Comparison of ENCODE assay signal across 8 cellular contexts in genomic region chr9:37465249-37466036, GRCh38. TPM values are rescaled to one million over a fixed set of nuclear protein-coding genes. Genes with fewer than 3 reads are reported as not detected.
DNase-seq lines count a peak whose midpoint lies in the region; ATAC-seq and TF ChIP-seq lines count a peak whose summit lies in the region.

Gene ZBTB5, minus strand, starts transcription at chr9:37465450. Its CDS starts 22,899 bp downstream, at chr9:37442551.

- peaks cover 0 to 4% (median 0%) of the 10 kb centered on the region in 11 donors for H3K9me3 Mint-ChIP-seq in naive thymus-derived CD4-positive, alpha-beta T cell
- H3K9me3 Mint-ChIP-seq in stimulated activated naive B cell treated with anti-CD40 and anti-IgM and Interleukin-4, amounts not matched to agents 10 μg/mL and 1 μg/mL and 100 μg/mL, for 72 hours, result no peaks in the 10 kb centered on the region

- H3K9me2 ChIP-seq in GM23248 (ENCODE audit: insufficient read depth), result no peaks in the 10 kb centered on the region

- peak; percentile 87 for ATAC-seq in naive thymus-derived CD4-positive, alpha-beta T cell
- peak; percentile 78 to 81 for ATAC-seq in stimulated activated naive B cell treated with anti-CD40 and anti-IgM and Interleukin-4, amounts not matched to agents 10 μg/mL and 1 μg/mL and 100 μg/mL, for 72 hours (replicated peaks)

- DNase-seq in DMS79 treated with DMSO at 0.1 percent for 48 hours (lab: John Stamatoyannopoulos, UW) (peak; percentile 98), GM23248 (peak; percentile 100), Kasumi-1 (lab: John Stamatoyannopoulos, UW) (peak; percentile 99), RPMI7951 (ENCODE audit: low read depth) (peak; percentile 100), fibroblast of lung (ENCODE audit: low read depth in 2 of 2) (peak; percentile 100)
- peak; percentile 97 to 98 for DNase-seq in activated T-helper 1 cell treated with anti-CD3 and anti-CD28 coated beads, Interleukin-2, amount 50 U/mL, for 16 hours (ENCODE audit: low read depth in 1 of 2, low spot score in 1 of 2)
- peak; percentile 93 to 99 (median 99) for DNase-seq in naive thymus-derived CD4-positive, alpha-beta T cell
- DNase-seq in stimulated activated naive B cell treated with anti-CD40 and anti-IgM and Interleukin-4, amounts not matched to agents 10 μg/mL and 1 μg/mL and 100 μg/mL, for 72 hours, result peak; percentile 99

- H4K20me1 ChIP-seq in GM23248 (ENCODE audit: insufficient read depth) (no peaks in the 10 kb centered on the region), fibroblast of lung (ENCODE audit: control insufficient read depth, extremely low read depth, insufficient read depth, low read length) (no peaks in the 10 kb centered on the region)

- H3K4me2 ChIP-seq in GM23248 (ENCODE audit: unreplicated experiment) (peak within 1 kb of the TSS; percentile 94), fibroblast of lung (ENCODE audit: extremely low read depth, insufficient read depth, low read length) (peak within 1 kb of the TSS; percentile 99)

- H3K4me1 ChIP-seq in GM23248 (ENCODE audit: insufficient read depth) (peaks cover 15% of the 10 kb centered on the region), fibroblast of lung (ENCODE audit: control insufficient read depth, extremely low read depth, insufficient read depth, low read length) (peaks cover 8% of the 10 kb centered on the region)
- peaks cover 12 to 24% of the 10 kb centered on the region in 2 donors for H3K4me1 ChIP-seq in naive thymus-derived CD4-positive, alpha-beta T cell (ENCODE audit: control insufficient read depth in 2 of 2, insufficient read depth in 2 of 2, low read length in 2 of 2)

- no peak for TF ChIP-seq CTCF in fibroblast of lung (conservative IDR thresholded peaks at IDR 0.05 in 1 of 2, IDR thresholded peaks at IDR 0.05 in 1 of 2; ENCODE audit: low read depth in 1 of 2, low read length in 2 of 2)

- CTCF ChIA-PET in naive thymus-derived CD4-positive, alpha-beta T cell (lab: Charles Lee), result interaction anchor here (0.8 kb wide), 1 partner anchor 9 kb away, joined by 3 read pairs; no protein-coding TSS in a partner anchor

- peaks cover 27 to 43% (median 35%) of the 10 kb centered on the region in 7 donors for H3K4me1 Mint-ChIP-seq in naive thymus-derived CD4-positive, alpha-beta T cell
- peaks cover 23 to 41% of the 10 kb centered on the region in 2 donors for H3K4me1 Mint-ChIP-seq in stimulated activated naive B cell treated with anti-CD40 and anti-IgM and Interleukin-4, amounts not matched to agents 10 μg/mL and 1 μg/mL and 100 μg/mL, for 72 hours

- H2AFZ ChIP-seq in GM23248, result peak within 1 kb of the TSS; percentile 96
- peak within 1 kb of the TSS; percentile 89 for H2AFZ ChIP-seq in fibroblast of lung (ENCODE audit: low read length)

- H3K4me3 Mint-ChIP-seq in naive thymus-derived CD4-positive, alpha-beta T cell, result peak within 1 kb of the TSS; percentile 87 to 99 (median 96)
- peak within 1 kb of the TSS; percentile 92 to 98 for H3K4me3 Mint-ChIP-seq in stimulated activated naive B cell treated with anti-CD40 and anti-IgM and Interleukin-4, amounts not matched to agents 10 μg/mL and 1 μg/mL and 100 μg/mL, for 72 hours

- H3K9me3 ChIP-seq in GM23248 (ENCODE audit: low read depth) (no peaks in the 10 kb centered on the region), fibroblast of lung (ENCODE audit: control insufficient read depth, insufficient read depth, low read depth, low read length) (no peaks in the 10 kb centered on the region)
- H3K9me3 ChIP-seq in naive thymus-derived CD4-positive, alpha-beta T cell (ENCODE audit: control insufficient read depth in 2 of 3, low read length in 3 of 3), result no peaks in the 10 kb centered on the region

- H3K27ac ChIP-seq in GM23248, result peak within 1 kb of the TSS; percentile 98
- H3K27ac ChIP-seq in fibroblast of lung (ENCODE audit: insufficient read depth, low read length), result peak within 1 kb of the TSS; percentile 99
- peak within 1 kb of the TSS; percentile 89 for H3K27ac ChIP-seq in naive thymus-derived CD4-positive, alpha-beta T cell (ENCODE audit: low read depth, low read length)

- no peaks in the 10 kb centered on the region for H3K36me3 ChIP-seq in GM23248 (ENCODE audit: low read depth)
- no peaks in the 10 kb centered on the region for H3K36me3 ChIP-seq in fibroblast of lung (ENCODE audit: control insufficient read depth, insufficient read depth, low read length)
- peaks cover 0 to 9% (median 0%) of the 10 kb centered on the region in 3 experiments for H3K36me3 ChIP-seq in naive thymus-derived CD4-positive, alpha-beta T cell (ENCODE audit: control insufficient read depth in 2 of 3, insufficient read depth in 3 of 3, low read length in 3 of 3)

- H3K27me3 Mint-ChIP-seq in naive thymus-derived CD4-positive, alpha-beta T cell, result no peaks in the 10 kb centered on the region
- no peaks in the 10 kb centered on the region for H3K27me3 Mint-ChIP-seq in stimulated activated naive B cell treated with anti-CD40 and anti-IgM and Interleukin-4, amounts not matched to agents 10 μg/mL and 1 μg/mL and 100 μg/mL, for 72 hours

- H3K79me2 ChIP-seq in GM23248 (ENCODE audit: insufficient read depth) (peaks cover 41% of the 10 kb centered on the region), fibroblast of lung (ENCODE audit: control insufficient read depth, insufficient read depth, low read length) (peaks cover 39% of the 10 kb centered on the region)

- no peaks in the 10 kb centered on the region for H3K27me3 ChIP-seq in GM23248 (replicated peaks; ENCODE audit: insufficient read depth)
- H3K27me3 ChIP-seq in fibroblast of lung (ENCODE audit: control insufficient read depth, insufficient read depth, low read length), result no peaks in the 10 kb centered on the region
- H3K27me3 ChIP-seq in naive thymus-derived CD4-positive, alpha-beta T cell (ENCODE audit: control insufficient read depth in 2 of 2, insufficient read depth in 2 of 2, low read length in 2 of 2), result no peaks in the 10 kb centered on the region

- H3K4me3 ChIP-seq in GM23248 (peak within 1 kb of the TSS; percentile 83), fibroblast of lung (replicated peaks in 1 of 4; ENCODE audit: control extremely low read depth in 1 of 4, insufficient read depth in 1 of 4, low read depth in 3 of 4, low read length in 4 of 4) (peak within 1 kb of the TSS; percentile 93 to 98 (median 96))
- peak within 1 kb of the TSS; percentile 76 for H3K4me3 ChIP-seq in naive thymus-derived CD4-positive, alpha-beta T cell (ENCODE audit: low read length)

- WGBS in GM23248 (ENCODE audit: low coverage in 1 of 2, low lambda C conversion rate in 2 of 2, missing lambda C conversion rate in 2 of 2), 2 experiments, result 1% methylated on average over 45 to 52 of the region's 52 CpGs

- POLR2A ChIA-PET in naive thymus-derived CD4-positive, alpha-beta T cell (lab: Charles Lee), result interaction anchor here (0.6 to 5.2 kb wide), 6 partner anchors 13 to 44 kb away, joined by 3 to 52 read pairs (median 4); partner anchors contain the start of genes GRHPR and POLR1E

- peak within 1 kb of the TSS; percentile 88 to 98 (median 95) for H3K27ac Mint-ChIP-seq in naive thymus-derived CD4-positive, alpha-beta T cell
- peak within 1 kb of the TSS; percentile 99 for H3K27ac Mint-ChIP-seq in stimulated activated naive B cell treated with anti-CD40 and anti-IgM and Interleukin-4, amounts not matched to agents 10 μg/mL and 1 μg/mL and 100 μg/mL, for 72 hours

- H3K9ac ChIP-seq in GM23248 (peak within 1 kb of the TSS; percentile 92), fibroblast of lung (ENCODE audit: insufficient read depth, low read length) (peak within 1 kb of the TSS; percentile 99)

- peaks cover 15% of the 10 kb centered on the region; the same call in 1 of the 2 replicates for H3F3A ChIP-seq in GM23248 (ENCODE audit: insufficient read depth)

- intact Hi-C loops in naive thymus-derived CD4-positive, alpha-beta T cell (cut with micrococcal nuclease), result loop anchor here (1.0 to 10.0 kb wide), 19 partner anchors 20 to 1861 kb away; partner anchors contain the start of genes GRHPR (in 2 of the 2), POLR1E (in 2 of the 2), TOMM5 (in 2 of the 2) and ZCCHC7 (in 2 of the 2)

- in situ Hi-C loops in GM23248 (cut with MboI), result no loop called here

- H3K36me3 Mint-ChIP-seq in naive thymus-derived CD4-positive, alpha-beta T cell, result peaks cover 0 to 9% (median 0%) of the 10 kb centered on the region in 5 donors
- H3K36me3 Mint-ChIP-seq in stimulated activated naive B cell treated with anti-CD40 and anti-IgM and Interleukin-4, amounts not matched to agents 10 μg/mL and 1 μg/mL and 100 μg/mL, for 72 hours, result peaks cover 11 to 19% of the 10 kb centered on the region in 2 donors

RNA-seq across cellular contexts. Expression of gene ZBTB5, which starts in this region (rescaled TPM):
- total RNA-seq in GM23248 (2014; rRNA removed; shearing (Covaris generic)), result 8.3 and 8.7 TPM in 2 replicates
- 1.8 and 1.9 TPM in 2 replicates for polyA plus RNA-seq in GM23248 (2016; fragmentation: Nextera tagmentation; extraction: Ambion mirVana)
- 9.7 and 12.0 TPM in 2 replicates for total RNA-seq in RPMI7951 (2014; rRNA removed; shearing (Covaris generic))
- total RNA-seq in fibroblast of lung, result 5.1 and 5.6 TPM in 2 replicates
- polyA plus RNA-seq in fibroblast of lung, result 5.7 and 7.3 TPM in 2 replicates
- polyA plus RNA-seq in fibroblast of lung (2012), result 2.4 and 3.6 TPM in 2 replicates
- 9.1 and 11.2 TPM in 2 replicates for polyA minus RNA-seq in fibroblast of lung (ENCODE audit: low replicate concordance)
- 10 to 100 TPM in 4 of 5 experiments, 1 to 10 TPM in 1; 8.5 to 16.8 (median 14.8) TPM for total RNA-seq in naive thymus-derived CD4-positive, alpha-beta T cell
- polyA plus RNA-seq in naive thymus-derived CD4-positive, alpha-beta T cell, result 1 to 10 TPM in 1 of 2 donors, under 1 TPM in 1; 0.60 to 1.4 TPM

Comparison
In these comparisons a context has a peak if more than half of its experiments do, and no peak if none do; other contexts are left out.
1. Peak in every context shown above with its lines: DNase-seq, ATAC-seq, H3K4me3 ChIP-seq and H3K27ac ChIP-seq.